In the genomic region with DNA sequence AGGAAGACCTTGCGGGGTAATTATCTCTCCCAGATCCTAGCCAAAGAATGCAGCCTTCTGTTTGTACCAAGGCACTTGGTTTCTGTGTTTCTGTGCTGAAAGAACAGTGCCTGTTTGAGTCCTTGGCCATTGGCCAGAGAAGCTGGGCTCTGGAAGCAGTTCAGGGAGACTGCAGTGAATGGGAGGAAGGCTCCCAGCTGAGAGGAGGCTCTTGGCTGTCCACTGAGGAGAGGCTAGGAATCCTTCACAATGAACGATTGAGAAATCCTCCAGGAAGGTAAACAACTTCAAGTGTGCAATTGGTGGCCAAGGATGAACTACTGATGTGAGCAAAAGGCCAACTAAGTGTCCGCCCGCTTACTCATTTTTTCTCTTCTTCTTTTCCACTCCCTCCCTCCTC, we compare ENCODE assay signal across 10 cellular contexts.
DNase-seq lines count a peak whose midpoint lies in the region; ATAC-seq, FAIRE-seq and TF ChIP-seq lines count a peak whose summit lies in the region.
"Had no signal": no experiment of that assay in that cellular context is flagged by ENCODE, and none has a peak within 500 bp of the region (broad histone marks: within the 10 kb centered on the region; RNA-seq: fewer than 3 reads in every experiment).

No MANE protein-coding gene starts in this region.

- no peak overlapping the region for H2AFZ ChIP-seq in PC-3 (ENCODE audit: low read length)
- no peak overlapping the region for H2AFZ ChIP-seq in MM.1S (ENCODE audit: low read length)

- H3K27me3 ChIP-seq in PC-3 (ENCODE audit: low read length) (no peaks in the 10 kb centered on the region), MM.1S (replicated peaks; ENCODE audit: insufficient read depth, low read length) (no peaks in the 10 kb centered on the region)

- peaks cover 4% of the 10 kb centered on the region for H3K4me1 Mint-ChIP-seq in type B pancreatic cell (ENCODE audit: unreplicated experiment)

- H4K20me1 ChIP-seq in PC-3 (ENCODE audit: low read length) (no peaks in the 10 kb centered on the region), MM.1S (ENCODE audit: insufficient read depth, low read length) (no peaks in the 10 kb centered on the region)

- DNase-seq in H4 (ENCODE audit: low spot score) (peak; percentile 11), PC-3 (peak; percentile 32), frontal cortex (ENCODE audit: low spot score in 2 of 2) (peak; percentile 72 to 77), nucleus accumbens (lab: John Stamatoyannopoulos, UW) (peak in 51 of 56 donors; percentile 7 to 78 (median 48)), type B pancreatic cell (ENCODE audit: extremely low spot score, unreplicated experiment) (no peak), MM.1S (no peak)
- no peak for DNase-seq in activated effector memory CD4-positive, alpha-beta T cell treated with anti-CD3 and anti-CD28 coated beads, Interleukin-2, amount 50 U/mL, for 16 hours
- DNase-seq: CD4-positive, CD25-positive, alpha-beta regulatory T cell had no signal

- H3F3A ChIP-seq in PC-3 (ENCODE audit: low read length, unreplicated experiment) (no peaks in the 10 kb centered on the region), MM.1S (ENCODE audit: insufficient read depth, low read length) (no peaks in the 10 kb centered on the region)

- no peaks in the 10 kb centered on the region for H3K9me3 Mint-ChIP-seq in type B pancreatic cell

- no peaks in the 10 kb centered on the region for H3K9me2 ChIP-seq in PC-3 (replicated peaks; ENCODE audit: low read length)
- H3K9me2 ChIP-seq in MM.1S (replicated peaks; ENCODE audit: insufficient read depth, low read length) = no peaks in the 10 kb centered on the region

- H3K79me2 ChIP-seq in PC-3 (ENCODE audit: low read length) (no peaks in the 10 kb centered on the region), MM.1S (ENCODE audit: low read length) (no peaks in the 10 kb centered on the region)

- no peak for FAIRE-seq in frontal cortex (lab: Jason Lieb, UNC)

- no peak overlapping the region for H3K4me3 Mint-ChIP-seq in type B pancreatic cell
- H3K4me3 Mint-ChIP-seq: CD4-positive, CD25-positive, alpha-beta regulatory T cell; IgD-negative memory B cell had no signal

- intact Hi-C loops in PC-3 (cut with micrococcal nuclease) = no loop called here

- no peak for TF ChIP-seq CTCF in PC-3 (conservative IDR thresholded peaks at IDR 0.05; ENCODE audit: low read depth, low read length)
- TF ChIP-seq CTCF in type B pancreatic cell (conservative IDR thresholded peaks at IDR 0.05) = no peak
- no peak for TF ChIP-seq CTCF in MM.1S (IDR thresholded peaks at IDR 0.05; ENCODE audit: low read length)

- no peak overlapping the region for H3K27ac Mint-ChIP-seq in type B pancreatic cell
- H3K27ac Mint-ChIP-seq: CD4-positive, CD25-positive, alpha-beta regulatory T cell; IgD-negative memory B cell had no signal

- no peak overlapping the region for H3K4me3 ChIP-seq in PC-3 (ENCODE audit: low read length)
- H3K4me3 ChIP-seq in MM.1S (ENCODE audit: low read length) = no peak overlapping the region

- H3K4me1 ChIP-seq in PC-3 (ENCODE audit: insufficient read depth, low read length) (no peaks in the 10 kb centered on the region), MM.1S (ENCODE audit: low read length) (no peaks in the 10 kb centered on the region)

- POLR2A ChIA-PET in PC-3 (lab: Charles Lee; ENCODE audit: unreplicated experiment) = no interaction called here

- H3K36me3 Mint-ChIP-seq in type B pancreatic cell = no peaks in the 10 kb centered on the region
- H3K36me3 Mint-ChIP-seq: CD4-positive, CD25-positive, alpha-beta regulatory T cell; IgD-negative memory B cell had no signal

- no peaks in the 10 kb centered on the region for H3K9me3 ChIP-seq in PC-3 (ENCODE audit: low read length)
- H3K9me3 ChIP-seq in MM.1S (replicated peaks; ENCODE audit: insufficient read depth, low read length) = no peaks in the 10 kb centered on the region; the same call in 1 of the 2 replicates

- no peak overlapping the region for H3K9ac ChIP-seq in PC-3 (ENCODE audit: low read length)
- H3K9ac ChIP-seq in MM.1S (ENCODE audit: low read length) = no peak overlapping the region

- ATAC-seq in PC-3 = no peak
- no peak for ATAC-seq in GM18517 (IDR thresholded peaks at IDR 0.05; ENCODE audit: unreplicated experiment)

- H3K4me2 ChIP-seq in PC-3 (ENCODE audit: low read length) = no peak overlapping the region
- no peak overlapping the region for H3K4me2 ChIP-seq in MM.1S (ENCODE audit: low read depth, low read length)

- peaks cover 4% of the 10 kb centered on the region for H3K27me3 Mint-ChIP-seq in type B pancreatic cell

- BruUV-seq in PC-3 (replicated peaks; lab: Mats Ljungman, UMichigan) = no TSS peak

- H3K36me3 ChIP-seq in PC-3 (ENCODE audit: low read depth, low read length) (no peaks in the 10 kb centered on the region), MM.1S (replicated peaks; ENCODE audit: insufficient read depth, low read length) (no peaks in the 10 kb centered on the region)

- CTCF ChIA-PET in PC-3 (lab: Charles Lee) = interaction anchor here (0.7 kb wide), 1 partner anchor 35 kb away, joined by 3 read pairs; no protein-coding TSS in a partner anchor

- H3K27ac ChIP-seq in PC-3 (ENCODE audit: low read length) (no peak overlapping the region), MM.1S (ENCODE audit: low read length) (no peak overlapping the region)

Comparison
In these comparisons a context has a peak if more than half of its experiments do, and no peak if none do; other contexts are left out.
1. DNase-seq: peak in H4 (single experiment), PC-3 (single experiment), frontal cortex (2 of 2) and nucleus accumbens (51 of 56); none in type B pancreatic cell (single experiment), activated effector memory CD4-positive, alpha-beta T cell treated with anti-CD3 and anti-CD28 coated beads, Interleukin-2, amount 50 U/mL, for 16 hours (single experiment) and MM.1S (single experiment).